Comparison of ENCODE assay signal across 31 cellular contexts in genomic region chr19:41013359-41013758, GRCh38. TPM values are rescaled to one million over a fixed set of nuclear protein-coding genes. Genes with fewer than 3 reads are reported as not detected.
"Had no signal": no experiment of that assay in that cellular context is flagged by ENCODE, and none has a peak within 500 bp of the region (broad histone marks: within the 10 kb centered on the region; RNA-seq: fewer than 3 reads in every experiment).

No MANE protein-coding gene starts in this region.

- H3K4me1 Mint-ChIP-seq: brain had no signal

- H3K36me3 Mint-ChIP-seq: activated naive CD4-positive, alpha-beta T cell treated with anti-CD3 and anti-CD28 coated beads, Interleukin-2, amount 10 ng/mL, durations not matched to agents 7 days and 5 days; activated naive CD4-positive, alpha-beta T cell treated with anti-CD3 and anti-CD28 coated beads, Interleukin-2, amount 50 U/mL, for 72 hours; activated naive CD8-positive, alpha-beta T cell treated with anti-CD3 and anti-CD28 coated beads, Interleukin-2, amount 10 ng/mL, durations not matched to agents 7 days and 5 days; brain had no signal

- H3K27ac Mint-ChIP-seq: activated CD4-positive, alpha-beta memory T cell treated with anti-CD3 and anti-CD28 coated beads, Interleukin-2, amount 10 ng/mL, durations not matched to agents 7 days and 5 days; activated CD4-positive, alpha-beta T cell treated with anti-CD3 and anti-CD28 coated beads, Interleukin-2, amount 10 ng/mL, durations not matched to agents 7 days and 5 days; activated naive CD4-positive, alpha-beta T cell treated with anti-CD3 and anti-CD28 coated beads, Interleukin-2, amount 10 ng/mL, durations not matched to agents 7 days and 5 days; activated naive CD4-positive, alpha-beta T cell treated with anti-CD3 and anti-CD28 coated beads, Interleukin-2, amount 50 U/mL, for 72 hours; activated naive CD8-positive, alpha-beta T cell treated with anti-CD3 and anti-CD28 coated beads, Interleukin-2, amount 10 ng/mL, durations not matched to agents 7 days and 5 days; activated T-cell treated with anti-CD3 and anti-CD28 coated beads, Interleukin-2, amount 50 U/mL, for 24 hours; activated T-cell treated with anti-CD3 and anti-CD28 coated beads, Interleukin-2, amount 50 U/mL, for 72 hours; brain had no signal

- H3K4me3 Mint-ChIP-seq: activated CD4-positive, alpha-beta memory T cell treated with anti-CD3 and anti-CD28 coated beads, Interleukin-2, amount 10 ng/mL, durations not matched to agents 7 days and 5 days; activated CD4-positive, alpha-beta T cell treated with anti-CD3 and anti-CD28 coated beads, Interleukin-2, amount 10 ng/mL, durations not matched to agents 7 days and 5 days; activated naive CD4-positive, alpha-beta T cell treated with anti-CD3 and anti-CD28 coated beads, Interleukin-2, amount 10 ng/mL, durations not matched to agents 7 days and 5 days; activated naive CD8-positive, alpha-beta T cell treated with anti-CD3 and anti-CD28 coated beads, Interleukin-2, amount 10 ng/mL, durations not matched to agents 7 days and 5 days; activated T-cell treated with anti-CD3 and anti-CD28 coated beads, Interleukin-2, amount 50 U/mL, for 24 hours; activated T-cell treated with anti-CD3 and anti-CD28 coated beads, Interleukin-2, amount 50 U/mL, for 72 hours; brain had no signal

- H3K36me3 ChIP-seq: ascending aorta, breast epithelium, cardiac muscle cell, colonic mucosa, esophagus muscularis mucosa, gastrocnemius medialis had no signal

- H3K4me3 ChIP-seq: ascending aorta, breast epithelium, cardiac muscle cell, colonic mucosa, dorsolateral prefrontal cortex, esophagus muscularis mucosa, gastrocnemius medialis had no signal

- DNase-seq: activated CD4-positive, alpha-beta memory T cell treated with anti-CD3 and anti-CD28 coated beads, Interleukin-2, amount 10 ng/mL, durations not matched to agents 7 days and 5 days; activated CD4-positive, alpha-beta T cell treated with anti-CD3 and anti-CD28 coated beads for 1 hour; activated CD4-positive, alpha-beta T cell treated with anti-CD3 and anti-CD28 coated beads for 4 hours; activated CD4-positive, alpha-beta T cell treated with anti-CD3 and anti-CD28 coated beads, Interleukin-2, amount 10 ng/mL, durations not matched to agents 7 days and 5 days; activated CD4-positive, alpha-beta T cell treated with anti-CD3 and anti-CD28 coated beads, Interleukin-2, amount 50 U/mL, for 4 hours; activated CD4-positive, CD25-positive, alpha-beta regulatory T cell; activated CD8-positive, alpha-beta memory T cell treated with anti-CD3 and anti-CD28 coated beads, Interleukin-2, amount 50 U/mL, for 48 hours; activated gamma-delta T cell; activated naive CD4-positive, alpha-beta T cell; activated naive CD4-positive, alpha-beta T cell treated with anti-CD3 and anti-CD28 coated beads, Interleukin-2, amount 10 ng/mL, durations not matched to agents 7 days and 5 days; activated naive CD8-positive, alpha-beta T cell treated with anti-CD3 and anti-CD28 coated beads, Interleukin-2, amount 10 ng/mL, durations not matched to agents 7 days and 5 days; activated T-cell treated with anti-CD3 and anti-CD28 coated beads for 4 hours; activated T-cell treated with anti-CD3 and anti-CD28 coated beads, Interleukin-2, amount 50 U/mL, for 24 hours; activated T-cell treated with anti-CD3 and anti-CD28 coated beads, Interleukin-2, amount 50 U/mL, for 72 hours; central memory CD4-positive, alpha-beta T cell; cerebellar nuclear complex; colonic mucosa; dorsolateral prefrontal cortex; effector memory CD4-positive, alpha-beta T cell; erythroblast; foreskin keratinocyte; gastrocnemius medialis; glutamatergic neuron; T-helper 2 cell had no signal

- H3K4me1 ChIP-seq: ascending aorta, breast epithelium, colonic mucosa, esophagus muscularis mucosa, foreskin keratinocyte, gastrocnemius medialis had no signal

- H3K27me3 ChIP-seq: ascending aorta, breast epithelium, cardiac muscle cell, foreskin keratinocyte, gastrocnemius medialis had no signal

- H3K9me3 Mint-ChIP-seq: activated CD4-positive, alpha-beta memory T cell treated with anti-CD3 and anti-CD28 coated beads, Interleukin-2, amount 10 ng/mL, durations not matched to agents 7 days and 5 days; activated CD4-positive, alpha-beta T cell treated with anti-CD3 and anti-CD28 coated beads, Interleukin-2, amount 10 ng/mL, durations not matched to agents 7 days and 5 days; activated naive CD4-positive, alpha-beta T cell treated with anti-CD3 and anti-CD28 coated beads, Interleukin-2, amount 10 ng/mL, durations not matched to agents 7 days and 5 days; activated naive CD8-positive, alpha-beta T cell treated with anti-CD3 and anti-CD28 coated beads, Interleukin-2, amount 10 ng/mL, durations not matched to agents 7 days and 5 days; activated T-cell treated with anti-CD3 and anti-CD28 coated beads, Interleukin-2, amount 50 U/mL, for 24 hours; activated T-cell treated with anti-CD3 and anti-CD28 coated beads, Interleukin-2, amount 50 U/mL, for 72 hours; brain had no signal

- H3K9me3 ChIP-seq: ascending aorta, breast epithelium, colonic mucosa, esophagus muscularis mucosa, gastrocnemius medialis had no signal

- H3K27ac ChIP-seq: ascending aorta, breast epithelium, cardiac muscle cell, colonic mucosa, dorsolateral prefrontal cortex, esophagus muscularis mucosa, foreskin keratinocyte, gastrocnemius medialis had no signal

- ATAC-seq: activated naive CD4-positive, alpha-beta T cell treated with anti-CD3 and anti-CD28 coated beads, Interleukin-2, amount 50 U/mL, for 72 hours; activated T-cell treated with anti-CD3 and anti-CD28 coated beads, Interleukin-2, amount 50 U/mL, for 72 hours; foreskin keratinocyte; gastrocnemius medialis had no signal

RNA-seq across cellular contexts. Expression of gene CYP2B6, which starts 22.3 kb away (rescaled TPM):
- total RNA-seq: activated CD4-positive, alpha-beta memory T cell treated with anti-CD3 and anti-CD28 coated beads, Interleukin-2, amount 10 ng/mL, durations not matched to agents 7 days and 5 days; activated CD4-positive, alpha-beta T cell treated with anti-CD3 and anti-CD28 coated beads, Interleukin-2, amount 10 ng/mL, durations not matched to agents 7 days and 5 days; activated naive CD4-positive, alpha-beta T cell treated with anti-CD3 and anti-CD28 coated beads, Interleukin-2, amount 50 U/mL, for 72 hours; activated naive CD8-positive, alpha-beta T cell treated with anti-CD3 and anti-CD28 coated beads, Interleukin-2, amount 10 ng/mL, durations not matched to agents 7 days and 5 days; activated T-cell treated with anti-CD3 and anti-CD28 coated beads, Interleukin-2, amount 50 U/mL, for 72 hours; ascending aorta; breast epithelium; cardiac muscle cell; esophagus muscularis mucosa; foreskin keratinocyte; gastrocnemius medialis; T-helper 1 cell treated with Interleukin-12 subunit alpha and Interleukin-12 subunit beta and Interleukin-4 antibody, amounts not matched to agents 30 ng/mL and 1 ng/mL, for 36 hours had no signal
- polyA plus RNA-seq: cardiac muscle cell, foreskin keratinocyte had no signal
